In the genomic region with DNA sequence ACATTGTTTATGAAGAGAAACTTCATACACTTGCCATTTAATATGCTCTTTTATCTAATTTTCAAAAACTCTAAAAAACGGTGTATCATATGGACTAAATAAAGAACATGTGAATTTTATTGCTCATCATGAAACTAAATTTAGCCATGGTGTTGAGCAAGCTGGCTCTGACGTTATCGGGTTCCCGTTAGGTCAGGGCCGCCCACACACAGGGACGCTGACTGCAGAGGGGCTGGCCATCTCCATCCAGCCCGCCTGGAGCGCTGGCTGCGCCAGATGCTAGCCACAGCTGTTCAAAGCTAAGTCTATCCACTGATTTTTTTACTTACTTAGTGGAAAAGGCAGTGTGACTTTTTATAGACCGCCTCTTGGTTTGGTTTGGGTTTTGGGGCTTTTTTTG, we compare ENCODE assay signal across 9 cellular contexts. TPM values are rescaled to one million over a fixed set of nuclear protein-coding genes. Genes with fewer than 3 reads are reported as not detected.
DNase-seq lines count a peak whose midpoint lies in the region; ATAC-seq and TF ChIP-seq lines count a peak whose summit lies in the region.
"Had no signal": no experiment of that assay in that cellular context is flagged by ENCODE, and none has a peak within 500 bp of the region (broad histone marks: within the 10 kb centered on the region; RNA-seq: fewer than 3 reads in every experiment).

No MANE protein-coding gene starts in this region.

- H3F3A ChIP-seq in PC-9 (ENCODE audit: insufficient read depth, low read depth) = peaks cover 10% of the 10 kb centered on the region; the same call in 1 of the 2 replicates

- CTCF ChIA-PET in PC-9 (lab: Charles Lee) = no interaction called here

- peaks cover 6% of the 10 kb centered on the region; the same call in 1 of the 2 replicates for H3K36me3 Mint-ChIP-seq in HFFc6 (ENCODE audit: low read depth)
- peaks cover 6 to 22% of the 10 kb centered on the region in 2 donors for H3K36me3 Mint-ChIP-seq in stimulated activated naive B cell treated with anti-CD40 and anti-IgM and Interleukin-4, amounts not matched to agents 10 μg/mL and 1 μg/mL and 100 μg/mL, for 72 hours

- peaks cover 1% of the 10 kb centered on the region; the same call in 1 of the 2 replicates for H3K27me3 Mint-ChIP-seq in HFFc6 (ENCODE audit: insufficient read depth)
- H3K27me3 Mint-ChIP-seq in stimulated activated naive B cell treated with anti-CD40 and anti-IgM and Interleukin-4, amounts not matched to agents 10 μg/mL and 1 μg/mL and 100 μg/mL, for 72 hours = no peaks in the 10 kb centered on the region

- no peaks in the 10 kb centered on the region for H3K9me3 ChIP-seq in adipocyte (ENCODE audit: control insufficient read depth, low read length)
- no peaks in the 10 kb centered on the region for H3K9me3 ChIP-seq in PC-9 (ENCODE audit: insufficient read depth, low read depth)
- H3K9me3 ChIP-seq: neutrophil had no signal

- TF ChIP-seq CTCF in HFFc6 (IDR thresholded peaks at IDR 0.05) (no peak), PC-9 (conservative IDR thresholded peaks at IDR 0.05) (no peak)

- BruUV-seq in PC-9 (replicated peaks; lab: Mats Ljungman, UMichigan) = no TSS peak

- H3K9me2 ChIP-seq in PC-9 (ENCODE audit: insufficient read depth) = no peaks in the 10 kb centered on the region

- peak overlapping the region; percentile 57 for H3K4me3 Mint-ChIP-seq in HFFc6
- no peak overlapping the region for H3K4me3 Mint-ChIP-seq in stimulated activated naive B cell treated with anti-CD40 and anti-IgM and Interleukin-4, amounts not matched to agents 10 μg/mL and 1 μg/mL and 100 μg/mL, for 72 hours

- H3K4me2 ChIP-seq in PC-9 = no peak overlapping the region

- H3K4me1 ChIP-seq in adipocyte (ENCODE audit: control insufficient read depth, insufficient read depth, low read length) (peaks cover 25% of the 10 kb centered on the region), PC-9 (replicated peaks; ENCODE audit: insufficient read depth) (no peaks in the 10 kb centered on the region)

- no peaks in the 10 kb centered on the region for H3K9me3 Mint-ChIP-seq in HFFc6
- H3K9me3 Mint-ChIP-seq in stimulated activated naive B cell treated with anti-CD40 and anti-IgM and Interleukin-4, amounts not matched to agents 10 μg/mL and 1 μg/mL and 100 μg/mL, for 72 hours = no peaks in the 10 kb centered on the region

- peak; percentile 90 for DNase-seq in HFFc6
- DNase-seq in adipocyte (ENCODE audit: low read depth) = peak; percentile 99
- peak; percentile 96 for DNase-seq in hepatic stellate cell (ENCODE audit: low spot score)
- no peak for DNase-seq in stimulated activated naive B cell treated with anti-CD40 and anti-IgM and Interleukin-4, amounts not matched to agents 10 μg/mL and 1 μg/mL and 100 μg/mL, for 72 hours
- DNase-seq in PC-9 = no peak
- DNase-seq in T-helper 1 cell = no peak
- DNase-seq: NCI-H226 had no signal

- POLR2A ChIA-PET in PC-9 (lab: Charles Lee; ENCODE audit: unreplicated experiment) = no interaction called here

- intact Hi-C loops in PC-9 (cut with micrococcal nuclease; ENCODE audit: unreplicated experiment) = no loop called here

- H3K79me2 ChIP-seq in PC-9 (ENCODE audit: low read depth) = no peaks in the 10 kb centered on the region

- H3K27ac Mint-ChIP-seq in HFFc6 = peak overlapping the region; percentile 81
- peak overlapping the region; percentile 51 for H3K27ac Mint-ChIP-seq in stimulated activated naive B cell treated with anti-CD40 and anti-IgM and Interleukin-4, amounts not matched to agents 10 μg/mL and 1 μg/mL and 100 μg/mL, for 72 hours

- H3K27me3 ChIP-seq in adipocyte (replicated peaks; ENCODE audit: control insufficient read depth, insufficient read depth, low read length) (no peaks in the 10 kb centered on the region), PC-9 (ENCODE audit: insufficient read depth, low read depth) (no peaks in the 10 kb centered on the region)
- H3K27me3 ChIP-seq: neutrophil had no signal

- peaks cover 10% of the 10 kb centered on the region for H3K36me3 ChIP-seq in adipocyte (ENCODE audit: control insufficient read depth, insufficient read depth, low read length, severe bottlenecking)
- H3K36me3 ChIP-seq in PC-9 (ENCODE audit: low read depth) = no peaks in the 10 kb centered on the region; the same call in 1 of the 2 replicates

- ATAC-seq in stimulated activated naive B cell treated with anti-CD40 and anti-IgM and Interleukin-4, amounts not matched to agents 10 μg/mL and 1 μg/mL and 100 μg/mL, for 72 hours (replicated peaks) = no peak
- no peak for ATAC-seq in HG03432 (IDR thresholded peaks at IDR 0.05; ENCODE audit: unreplicated experiment)

- no peak overlapping the region for H2AFZ ChIP-seq in PC-9

- no peaks in the 10 kb centered on the region for H4K20me1 ChIP-seq in PC-9 (ENCODE audit: insufficient read depth)

- H3K27ac ChIP-seq in PC-9 = no peak overlapping the region
- H3K27ac ChIP-seq: neutrophil had no signal

- H3K9ac ChIP-seq in adipocyte (ENCODE audit: low read length) = peak overlapping the region; percentile 68

- peaks cover 24% of the 10 kb centered on the region for H3K4me1 Mint-ChIP-seq in HFFc6 (ENCODE audit: low read depth)
- H3K4me1 Mint-ChIP-seq in stimulated activated naive B cell treated with anti-CD40 and anti-IgM and Interleukin-4, amounts not matched to agents 10 μg/mL and 1 μg/mL and 100 μg/mL, for 72 hours = no peaks in the 10 kb centered on the region

- H3K4me3 ChIP-seq in adipocyte (ENCODE audit: low read length) (peak overlapping the region; percentile 42), PC-9 (no peak overlapping the region)

RNA-seq across cellular contexts. Expression of a gene that starts 36.5 kb away (rescaled TPM):
- total RNA-seq in HFFc6 (2021; fragmentation: NEBNext Ultra II Directional; extraction: Animal tissue kit (Norgen Biotek cat#: 25700)) = 100 to 1,000 TPM; 364 to 643 (median 408) TPM
- total RNA-seq in PC-9 (2021) = 1,203 and 1,268 TPM in 2 replicates

Comparison
In these comparisons a context has a peak if more than half of its experiments do, and no peak if none do; other contexts are left out.
1. DNase-seq: peak in HFFc6 (single experiment), adipocyte (single experiment) and hepatic stellate cell (single experiment); none in stimulated activated naive B cell treated with anti-CD40 and anti-IgM and Interleukin-4, amounts not matched to agents 10 μg/mL and 1 μg/mL and 100 μg/mL, for 72 hours (single experiment), PC-9 (0 of 2) and T-helper 1 cell (0 of 5).